Comparison of ENCODE assay signal across 1 cellular context in the genomic region with DNA sequence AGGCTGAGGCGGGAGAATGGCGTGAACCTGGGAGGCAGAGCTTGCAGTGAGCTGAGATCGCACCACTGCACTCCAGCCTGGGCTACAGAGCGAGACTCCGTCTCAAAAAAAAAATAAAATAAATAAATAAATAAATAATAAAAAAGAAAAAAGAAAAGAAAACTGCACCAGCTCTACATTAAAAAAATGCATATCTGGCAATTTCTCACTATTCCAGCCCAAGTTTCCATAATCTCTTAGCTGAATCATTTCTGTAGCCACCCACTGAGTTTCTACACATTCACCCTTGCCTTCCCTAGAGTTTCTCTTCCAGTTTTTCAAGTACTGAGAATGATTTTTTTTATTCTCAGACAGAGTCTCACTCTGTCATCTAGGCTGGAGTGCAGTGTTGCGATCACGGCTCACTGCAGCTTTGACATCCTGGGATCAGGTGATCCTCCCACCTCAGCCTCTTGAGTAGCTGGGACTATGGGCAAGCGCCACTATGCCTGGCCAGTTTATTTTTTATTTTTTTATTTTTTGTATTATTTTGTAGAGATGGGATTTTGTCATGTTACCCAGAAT.
A peak's percentile ranks its signal among the peaks of the same experiment; 100 is the strongest.
TF ChIP-seq lines count a peak whose summit lies in the region.

No MANE protein-coding gene starts in this region.

TF ChIP-seq in K562, 482 proteins besides CTCF, POLR2A, EP300 and RAD21 (continued from another document):
- TF ChIP-seq, protein P1, sequence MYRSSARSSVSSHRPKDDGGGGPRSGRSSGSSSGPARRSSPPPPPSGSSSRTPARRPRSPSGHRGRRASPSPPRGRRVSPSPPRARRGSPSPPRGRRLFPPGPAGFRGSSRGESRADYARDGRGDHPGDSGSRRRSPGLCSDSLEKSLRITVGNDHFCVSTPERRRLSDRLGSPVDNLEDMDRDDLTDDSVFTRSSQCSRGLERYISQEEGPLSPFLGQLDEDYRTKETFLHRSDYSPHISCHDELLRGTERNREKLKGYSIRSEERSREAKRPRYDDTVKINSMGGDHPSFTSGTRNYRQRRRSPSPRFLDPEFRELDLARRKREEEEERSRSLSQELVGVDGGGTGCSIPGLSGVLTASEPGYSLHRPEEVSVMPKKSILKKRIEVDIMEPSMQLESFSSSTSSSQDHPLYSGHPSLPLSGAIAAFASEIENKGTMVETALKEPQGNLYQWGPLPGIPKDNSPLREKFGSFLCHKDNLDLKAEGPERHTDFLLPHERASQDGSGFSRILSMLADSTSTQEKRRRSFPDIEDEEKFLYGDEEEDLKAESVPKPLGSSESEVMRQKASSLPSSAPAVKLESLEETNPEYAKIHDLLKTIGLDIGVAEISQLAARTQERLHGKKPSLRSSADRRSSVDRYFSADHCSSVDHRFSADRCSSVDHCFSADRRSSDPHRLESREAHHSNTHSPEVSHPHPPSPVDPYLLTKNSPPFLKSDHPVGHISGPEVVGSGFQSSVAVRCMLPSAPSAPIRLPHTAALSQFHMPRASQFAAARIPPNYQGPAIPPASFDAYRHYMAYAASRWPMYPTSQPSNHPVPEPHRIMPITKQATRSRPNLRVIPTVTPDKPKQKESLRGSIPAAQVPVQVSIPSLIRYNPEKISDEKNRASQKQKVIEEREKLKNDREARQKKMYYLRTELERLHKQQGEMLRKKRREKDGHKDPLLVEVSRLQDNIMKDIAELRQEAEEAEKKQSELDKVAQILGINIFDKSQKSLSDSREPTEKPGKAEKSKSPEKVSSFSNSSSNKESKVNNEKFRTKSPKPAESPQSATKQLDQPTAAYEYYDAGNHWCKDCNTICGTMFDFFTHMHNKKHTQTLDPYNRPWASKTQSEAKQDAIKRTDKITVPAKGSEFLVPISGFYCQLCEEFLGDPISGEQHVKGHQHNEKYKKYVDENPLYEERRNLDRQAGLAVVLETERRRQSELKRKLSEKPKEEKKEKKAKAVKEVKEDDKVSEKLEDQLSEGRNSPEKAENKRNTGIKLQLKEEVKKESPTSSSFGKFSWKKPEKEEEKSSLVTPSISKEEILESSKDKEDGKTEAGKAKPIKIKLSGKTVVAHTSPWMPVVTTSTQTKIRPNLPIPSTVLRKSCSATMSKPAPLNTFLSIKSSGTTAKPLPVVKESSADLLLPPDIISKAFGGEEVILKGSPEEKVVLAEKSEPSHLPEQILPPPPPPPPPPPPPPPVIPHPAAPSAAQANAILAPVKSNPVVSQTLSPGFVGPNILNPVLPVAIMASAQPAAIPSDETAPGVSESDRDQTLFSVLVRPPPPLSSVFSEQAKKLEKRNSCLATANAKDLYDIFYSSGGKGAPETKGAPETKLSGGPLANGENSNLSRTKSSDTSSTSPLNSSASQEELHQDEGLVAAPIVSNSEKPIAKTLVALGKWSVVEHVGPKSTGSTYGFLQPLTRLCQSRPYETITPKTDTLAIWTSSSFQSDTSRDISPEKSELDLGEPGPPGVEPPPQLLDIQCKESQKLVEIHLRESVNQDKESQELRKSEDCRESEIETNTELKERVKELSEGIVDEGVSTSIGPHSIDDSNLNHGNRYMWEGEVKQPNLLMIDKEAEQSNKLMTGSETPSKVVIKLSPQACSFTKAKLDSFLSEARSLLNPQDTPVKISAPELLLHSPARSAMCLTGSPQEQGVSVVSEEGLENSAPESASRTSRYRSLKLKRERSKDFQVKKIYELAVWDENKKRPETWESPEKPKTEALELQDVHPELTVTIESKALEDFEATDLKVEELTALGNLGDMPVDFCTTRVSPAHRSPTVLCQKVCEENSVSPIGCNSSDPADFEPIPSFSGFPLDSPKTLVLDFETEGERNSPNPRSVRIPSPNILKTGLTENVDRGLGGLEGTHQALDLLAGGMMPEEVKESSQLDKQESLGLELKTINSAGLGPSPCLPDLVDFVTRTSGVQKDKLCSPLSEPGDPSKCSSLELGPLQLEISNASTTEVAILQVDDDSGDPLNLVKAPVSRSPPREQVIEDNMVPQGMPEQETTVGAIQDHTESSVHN (IDR thresholded peaks at IDR 0.05; ENCODE audit: borderline replicate concordance in 1 of 2, low read depth in 1 of 2): no peak
- TF ChIP-seq HCFC1 (IDR thresholded peaks at IDR 0.05; ENCODE audit: low read depth, low read length) (no peak), MAFG (tag; conservative IDR thresholded peaks at IDR 0.05) (peak; percentile 52; the same call in 1 of the 2 replicates), ZNF124 (CRISPR knock-in tag; IDR thresholded peaks at IDR 0.05) (no peak), C11orf30 (IDR thresholded peaks at IDR 0.05; ENCODE audit: low read depth) (peak; percentile 61), MAFF (IDR thresholded peaks at IDR 0.05; ENCODE audit: low read length) (peak; percentile 39; the same call in 1 of the 2 replicates), MAFK (IDR thresholded peaks at IDR 0.05; ENCODE audit: low read length) (peak; percentile 21; the same call in 1 of the 2 replicates), MIER1 (IDR thresholded peaks at IDR 0.05; ENCODE audit: low read depth) (no peak)
